3 cellular contexts compared by ENCODE assay signal in the genomic region with DNA sequence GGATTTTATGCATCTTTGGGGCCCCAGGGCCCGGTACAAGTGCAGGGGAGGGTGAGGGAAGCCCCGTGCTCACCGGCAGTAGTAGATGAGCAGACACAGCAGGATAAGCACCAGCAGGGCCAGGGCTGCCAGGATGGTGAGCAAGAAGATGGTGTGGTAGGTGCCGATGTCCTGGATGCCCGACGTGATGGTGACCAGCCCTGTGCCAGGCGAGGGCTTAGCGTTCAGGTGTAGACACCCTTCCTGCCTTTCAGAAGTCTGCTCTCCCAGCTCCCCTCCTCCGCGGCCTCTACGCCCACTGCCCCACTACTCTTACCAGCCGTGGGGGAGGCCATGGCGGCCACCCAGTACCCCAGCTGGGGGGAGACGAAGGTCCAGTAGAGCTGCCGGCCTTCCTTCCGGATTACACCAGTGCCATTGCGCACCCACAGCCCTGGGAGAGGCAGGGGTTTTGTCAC.
TF ChIP-seq lines count a peak whose summit lies in the region.

No MANE protein-coding gene starts in this region.

TF ChIP-seq in GM23338, 12 proteins besides CTCF, POLR2A, EP300 and RAD21 (continues in another document):
- TF ChIP-seq, protein P1, sequence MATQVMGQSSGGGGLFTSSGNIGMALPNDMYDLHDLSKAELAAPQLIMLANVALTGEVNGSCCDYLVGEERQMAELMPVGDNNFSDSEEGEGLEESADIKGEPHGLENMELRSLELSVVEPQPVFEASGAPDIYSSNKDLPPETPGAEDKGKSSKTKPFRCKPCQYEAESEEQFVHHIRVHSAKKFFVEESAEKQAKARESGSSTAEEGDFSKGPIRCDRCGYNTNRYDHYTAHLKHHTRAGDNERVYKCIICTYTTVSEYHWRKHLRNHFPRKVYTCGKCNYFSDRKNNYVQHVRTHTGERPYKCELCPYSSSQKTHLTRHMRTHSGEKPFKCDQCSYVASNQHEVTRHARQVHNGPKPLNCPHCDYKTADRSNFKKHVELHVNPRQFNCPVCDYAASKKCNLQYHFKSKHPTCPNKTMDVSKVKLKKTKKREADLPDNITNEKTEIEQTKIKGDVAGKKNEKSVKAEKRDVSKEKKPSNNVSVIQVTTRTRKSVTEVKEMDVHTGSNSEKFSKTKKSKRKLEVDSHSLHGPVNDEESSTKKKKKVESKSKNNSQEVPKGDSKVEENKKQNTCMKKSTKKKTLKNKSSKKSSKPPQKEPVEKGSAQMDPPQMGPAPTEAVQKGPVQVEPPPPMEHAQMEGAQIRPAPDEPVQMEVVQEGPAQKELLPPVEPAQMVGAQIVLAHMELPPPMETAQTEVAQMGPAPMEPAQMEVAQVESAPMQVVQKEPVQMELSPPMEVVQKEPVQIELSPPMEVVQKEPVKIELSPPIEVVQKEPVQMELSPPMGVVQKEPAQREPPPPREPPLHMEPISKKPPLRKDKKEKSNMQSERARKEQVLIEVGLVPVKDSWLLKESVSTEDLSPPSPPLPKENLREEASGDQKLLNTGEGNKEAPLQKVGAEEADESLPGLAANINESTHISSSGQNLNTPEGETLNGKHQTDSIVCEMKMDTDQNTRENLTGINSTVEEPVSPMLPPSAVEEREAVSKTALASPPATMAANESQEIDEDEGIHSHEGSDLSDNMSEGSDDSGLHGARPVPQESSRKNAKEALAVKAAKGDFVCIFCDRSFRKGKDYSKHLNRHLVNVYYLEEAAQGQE (IDR thresholded peaks at IDR 0.05; ENCODE audit: unreplicated experiment), result no peak

TF ChIP-seq in H1, 55 proteins besides CTCF, POLR2A, EP300 and RAD21:
- TF ChIP-seq SRF (IDR thresholded peaks at IDR 0.05; ENCODE audit: low read depth, low read length) (no peak), KDM1A (IDR thresholded peaks at IDR 0.05; ENCODE audit: borderline replicate concordance, low read length) (no peak), KDM4A (IDR thresholded peaks at IDR 0.05; ENCODE audit: low read depth, low read length, severe bottlenecking) (no peak), ZNF274 (IDR thresholded peaks at IDR 0.05; ENCODE audit: borderline replicate concordance, extremely low read depth, low read length) (no peak), GTF2F1 (IDR thresholded peaks at IDR 0.05; ENCODE audit: borderline replicate concordance, low read depth, low read length) (no peak), JUN (IDR thresholded peaks at IDR 0.05; ENCODE audit: low read depth, low read length) (no peak), RBBP5 (IDR thresholded peaks at IDR 0.05; ENCODE audit: borderline replicate concordance, low read depth, low read length) (no peak), TAF7 (optimal IDR thresholded peaks at IDR 0.05; ENCODE audit: borderline replicate concordance, low read depth, low read length) (no peak), GABPA (IDR thresholded peaks at IDR 0.05; ENCODE audit: borderline replicate concordance, insufficient read depth, low read length) (no peak)

TF ChIP-seq in HEK293T, 16 proteins besides CTCF, POLR2A, EP300 and RAD21:
- TF ChIP-seq TARDBP (IDR thresholded peaks at IDR 0.05) (no peak), L3MBTL2 (conservative IDR thresholded peaks at IDR 0.05) (no peak), FOXM1 (IDR thresholded peaks at IDR 0.05; ENCODE audit: borderline replicate concordance) (no peak), LEF1 (IDR thresholded peaks at IDR 0.05; ENCODE audit: borderline replicate concordance) (no peak), ZNF384 (IDR thresholded peaks at IDR 0.05) (no peak), NFRKB (IDR thresholded peaks at IDR 0.05) (no peak), SP1 (IDR thresholded peaks at IDR 0.05) (no peak), FOXK2 (IDR thresholded peaks at IDR 0.05) (no peak), HDGF (IDR thresholded peaks at IDR 0.05; ENCODE audit: borderline replicate concordance) (no peak), CTBP1 (IDR thresholded peaks at IDR 0.05; ENCODE audit: borderline replicate concordance) (no peak), BHLHE40 (IDR thresholded peaks at IDR 0.05; ENCODE audit: borderline replicate concordance) (no peak), ELF4 (IDR thresholded peaks at IDR 0.05) (no peak), SUZ12 (IDR thresholded peaks at IDR 0.05) (no peak), FOXA1 (IDR thresholded peaks at IDR 0.05) (no peak)
- TF ChIP-seq, protein P2, sequence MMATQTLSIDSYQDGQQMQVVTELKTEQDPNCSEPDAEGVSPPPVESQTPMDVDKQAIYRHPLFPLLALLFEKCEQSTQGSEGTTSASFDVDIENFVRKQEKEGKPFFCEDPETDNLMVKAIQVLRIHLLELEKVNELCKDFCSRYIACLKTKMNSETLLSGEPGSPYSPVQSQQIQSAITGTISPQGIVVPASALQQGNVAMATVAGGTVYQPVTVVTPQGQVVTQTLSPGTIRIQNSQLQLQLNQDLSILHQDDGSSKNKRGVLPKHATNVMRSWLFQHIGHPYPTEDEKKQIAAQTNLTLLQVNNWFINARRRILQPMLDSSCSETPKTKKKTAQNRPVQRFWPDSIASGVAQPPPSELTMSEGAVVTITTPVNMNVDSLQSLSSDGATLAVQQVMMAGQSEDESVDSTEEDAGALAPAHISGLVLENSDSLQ (IDR thresholded peaks at IDR 0.05), result no peak
